13 cellular contexts compared by ENCODE assay signal in genomic region chr5:7867260-7867659, GRCh38. TPM values are rescaled to one million over a fixed set of nuclear protein-coding genes. Genes with fewer than 3 reads are reported as not detected.
DNase-seq lines count a peak whose midpoint lies in the region; ATAC-seq and TF ChIP-seq lines count a peak whose summit lies in the region.
"Had no signal": no experiment of that assay in that cellular context is flagged by ENCODE, and none has a peak within 500 bp of the region (broad histone marks: within the 10 kb centered on the region; RNA-seq: fewer than 3 reads in every experiment).

No MANE protein-coding gene starts in this region.

- TF ChIP-seq CTCF in brain (conservative IDR thresholded peaks at IDR 0.05), result no peak

- H3K4me3 Mint-ChIP-seq in activated CD4-positive, alpha-beta memory T cell treated with anti-CD3 and anti-CD28 coated beads for 36 hours, result peak overlapping the region; percentile 27
- H3K4me3 Mint-ChIP-seq in activated CD4-positive, alpha-beta memory T cell treated with anti-CD3 and anti-CD28 coated beads, Interleukin-2, amount 10 ng/mL, durations not matched to agents 7 days and 5 days, result no peak overlapping the region
- H3K4me3 Mint-ChIP-seq in IgD-negative memory B cell (peak overlapping the region in 3 of 4 donors; percentile 8 to 94 (median 91)), brain (peak overlapping the region; percentile 73 to 98 (median 96))

- no peaks in the 10 kb centered on the region for H3K9me3 ChIP-seq in neuron (ENCODE audit: low read length)
- H3K9me3 ChIP-seq: lower lobe of right lung had no signal

- POLR2A ChIA-PET in activated CD4-positive, alpha-beta memory T cell treated with anti-CD3 and anti-CD28 coated beads for 36 hours (lab: Charles Lee), result no interaction called here
- POLR2A ChIA-PET in activated CD4-positive, alpha-beta memory T cell treated with anti-CD3 and anti-CD28 coated beads, Interleukin-2, amount 10 ng/mL, durations not matched to agents 7 days and 5 days (lab: Charles Lee), result interaction anchor here (2.6 to 4.4 kb wide), 2 partner anchors 9 to 11 kb away, joined by 16 to 99 read pairs; no protein-coding TSS in a partner anchor

- intact Hi-C loops in activated CD4-positive, alpha-beta memory T cell treated with anti-CD3 and anti-CD28 coated beads for 36 hours (cut with micrococcal nuclease), result loop anchor here (5.0 kb wide), 1 partner anchor 1155 kb away; the partner anchor contains the start of gene TENT4A

- H3K36me3 Mint-ChIP-seq in activated CD4-positive, alpha-beta memory T cell treated with anti-CD3 and anti-CD28 coated beads for 36 hours, result peaks cover 31% of the 10 kb centered on the region
- H3K36me3 Mint-ChIP-seq in activated CD4-positive, alpha-beta memory T cell treated with anti-CD3 and anti-CD28 coated beads, Interleukin-2, amount 10 ng/mL, durations not matched to agents 7 days and 5 days (ENCODE audit: low read depth), result peaks cover 54% of the 10 kb centered on the region
- H3K36me3 Mint-ChIP-seq in IgD-negative memory B cell, result peaks cover 11% of the 10 kb centered on the region
- H3K36me3 Mint-ChIP-seq in brain, result peaks cover 12% of the 10 kb centered on the region

- CTCF ChIA-PET in activated CD4-positive, alpha-beta memory T cell treated with anti-CD3 and anti-CD28 coated beads for 36 hours (lab: Charles Lee), result interaction anchor here (0.7 kb wide), 1 partner anchor 19 kb away, joined by 5 read pairs; no protein-coding TSS in a partner anchor
- CTCF ChIA-PET in activated CD4-positive, alpha-beta memory T cell treated with anti-CD3 and anti-CD28 coated beads, Interleukin-2, amount 10 ng/mL, durations not matched to agents 7 days and 5 days (lab: Charles Lee), result interaction anchor here (5.3 kb wide), 1 partner anchor 9 kb away, joined by 62 read pairs; no protein-coding TSS in a partner anchor

- H3K4me1 ChIP-seq in neuron (ENCODE audit: insufficient read depth, low read length), result peaks cover 27% of the 10 kb centered on the region

- ATAC-seq in HG03571 (IDR thresholded peaks at IDR 0.05; ENCODE audit: unreplicated experiment) (no peak), HG03045 (IDR thresholded peaks at IDR 0.05; ENCODE audit: unreplicated experiment) (no peak)
- ATAC-seq: lower lobe of right lung had no signal

- no peak overlapping the region for H2AFZ ChIP-seq in neuron (ENCODE audit: low read depth, low read length)

- no peak for DNase-seq in activated CD4-positive, alpha-beta memory T cell treated with anti-CD3 and anti-CD28 coated beads for 36 hours
- no peak for DNase-seq in activated CD4-positive, alpha-beta memory T cell treated with anti-CD3 and anti-CD28 coated beads, Interleukin-2, amount 10 ng/mL, durations not matched to agents 7 days and 5 days
- no peak for DNase-seq in NCI-H1930 (lab: John Stamatoyannopoulos, UW)
- DNase-seq: activated CD8-positive, alpha-beta memory T cell treated with anti-CD3 and anti-CD28 coated beads, Interleukin-2, amount 50 U/mL, for 48 hours; AML-193; lower lobe of right lung; NCI-H2171; posterior cingulate gyrus had no signal

- no peaks in the 10 kb centered on the region for H3K27me3 Mint-ChIP-seq in activated CD4-positive, alpha-beta memory T cell treated with anti-CD3 and anti-CD28 coated beads for 36 hours
- H3K27me3 Mint-ChIP-seq in activated CD4-positive, alpha-beta memory T cell treated with anti-CD3 and anti-CD28 coated beads, Interleukin-2, amount 10 ng/mL, durations not matched to agents 7 days and 5 days, result no peaks in the 10 kb centered on the region
- H3K27me3 Mint-ChIP-seq in IgD-negative memory B cell (no peaks in the 10 kb centered on the region), brain (peaks cover 4% of the 10 kb centered on the region)

- H3K4me3 ChIP-seq in neuron (ENCODE audit: low read length), result peak overlapping the region; percentile 94

- H3K36me3 ChIP-seq in neuron (ENCODE audit: insufficient read depth, low read length), result peaks cover 25% of the 10 kb centered on the region

- peaks cover 57% of the 10 kb centered on the region for H3K4me1 Mint-ChIP-seq in activated CD4-positive, alpha-beta memory T cell treated with anti-CD3 and anti-CD28 coated beads for 36 hours (ENCODE audit: low read depth)
- H3K4me1 Mint-ChIP-seq in activated CD4-positive, alpha-beta memory T cell treated with anti-CD3 and anti-CD28 coated beads, Interleukin-2, amount 10 ng/mL, durations not matched to agents 7 days and 5 days, result peaks cover 61% of the 10 kb centered on the region
- H3K4me1 Mint-ChIP-seq in IgD-negative memory B cell, result peaks cover 40 to 43% (median 43%) of the 10 kb centered on the region in 3 donors
- H3K4me1 Mint-ChIP-seq in brain, result peaks cover 61% of the 10 kb centered on the region

- no peak overlapping the region for H3K27ac Mint-ChIP-seq in activated CD4-positive, alpha-beta memory T cell treated with anti-CD3 and anti-CD28 coated beads for 36 hours
- no peak overlapping the region for H3K27ac Mint-ChIP-seq in activated CD4-positive, alpha-beta memory T cell treated with anti-CD3 and anti-CD28 coated beads, Interleukin-2, amount 10 ng/mL, durations not matched to agents 7 days and 5 days
- H3K27ac Mint-ChIP-seq in IgD-negative memory B cell, result peak overlapping the region in 1 of 3 donors; percentile 26
- no peak overlapping the region for H3K27ac Mint-ChIP-seq in brain

- no peaks in the 10 kb centered on the region for H3K27me3 ChIP-seq in neuron (ENCODE audit: insufficient read depth, low read length)

- H3K9me3 Mint-ChIP-seq in activated CD4-positive, alpha-beta memory T cell treated with anti-CD3 and anti-CD28 coated beads for 36 hours, result no peaks in the 10 kb centered on the region
- H3K9me3 Mint-ChIP-seq in activated CD4-positive, alpha-beta memory T cell treated with anti-CD3 and anti-CD28 coated beads, Interleukin-2, amount 10 ng/mL, durations not matched to agents 7 days and 5 days, result no peaks in the 10 kb centered on the region
- no peaks in the 10 kb centered on the region for H3K9me3 Mint-ChIP-seq in IgD-negative memory B cell
- H3K9me3 Mint-ChIP-seq in brain, result peaks cover 0 to 2% (median 0%) of the 10 kb centered on the region in 5 experiments

RNA-seq across cellular contexts. Expression of gene FASTKD3, which starts 1.6 kb away (rescaled TPM):
- total RNA-seq in activated CD4-positive, alpha-beta memory T cell treated with anti-CD3 and anti-CD28 coated beads for 36 hours, result 1 to 10 TPM; 6.9 to 7.5 TPM
- 10 to 100 TPM; 12.5 to 13.4 TPM for total RNA-seq in activated CD4-positive, alpha-beta memory T cell treated with anti-CD3 and anti-CD28 coated beads, Interleukin-2, amount 10 ng/mL, durations not matched to agents 7 days and 5 days
- polyA plus RNA-seq in IgD-negative memory B cell (11.2 TPM), brain (ENCODE audit: insufficient read depth, low read depth, low replicate concordance) (5.3 TPM)

RNA-seq across cellular contexts. Expression of gene MTRR, which starts 1.7 kb away (rescaled TPM):
- 10 to 100 TPM; 45.2 to 47.1 TPM for total RNA-seq in activated CD4-positive, alpha-beta memory T cell treated with anti-CD3 and anti-CD28 coated beads for 36 hours
- 10 to 100 TPM; 58.4 to 65.3 TPM for total RNA-seq in activated CD4-positive, alpha-beta memory T cell treated with anti-CD3 and anti-CD28 coated beads, Interleukin-2, amount 10 ng/mL, durations not matched to agents 7 days and 5 days
- 27.4 TPM for polyA plus RNA-seq in IgD-negative memory B cell
- 19.1 TPM for polyA plus RNA-seq in brain (ENCODE audit: insufficient read depth, low read depth, low replicate concordance)

RNA-seq across cellular contexts. Expression of gene CFAP90, which starts 16.3 kb away (rescaled TPM):
- total RNA-seq in activated CD4-positive, alpha-beta memory T cell treated with anti-CD3 and anti-CD28 coated beads for 36 hours, result not detected
- total RNA-seq in activated CD4-positive, alpha-beta memory T cell treated with anti-CD3 and anti-CD28 coated beads, Interleukin-2, amount 10 ng/mL, durations not matched to agents 7 days and 5 days, result not detected
- polyA plus RNA-seq in IgD-negative memory B cell (not detected), brain (ENCODE audit: insufficient read depth, low read depth, low replicate concordance) (8.7 TPM)
